Comparison of ENCODE assay signal across 25 cellular contexts in the genomic region with DNA sequence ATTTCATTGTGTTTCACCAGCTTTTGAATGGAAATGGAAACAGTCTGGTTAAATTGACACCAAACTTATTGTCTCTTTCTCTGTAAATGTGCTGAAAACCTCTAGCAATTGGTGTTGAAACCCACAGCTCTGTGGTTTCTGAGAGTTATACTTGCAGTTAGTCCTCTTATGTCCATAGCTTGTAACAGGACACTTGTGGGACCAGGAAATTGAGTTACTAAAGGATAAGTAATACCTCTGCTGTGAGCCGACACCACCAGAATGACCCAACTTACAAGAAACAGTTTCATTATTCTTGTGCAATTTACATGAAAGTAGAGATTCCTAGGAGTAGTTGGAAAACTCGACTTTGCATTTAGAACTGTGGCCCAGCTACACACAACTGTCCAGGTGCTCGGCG.
DNase-seq lines count a peak whose midpoint lies in the region; ATAC-seq, FAIRE-seq and TF ChIP-seq lines count a peak whose summit lies in the region.
"Had no signal": no experiment of that assay in that cellular context is flagged by ENCODE, and none has a peak within 500 bp of the region (broad histone marks: within the 10 kb centered on the region; RNA-seq: fewer than 3 reads in every experiment).

No MANE protein-coding gene starts in this region.

- no peak overlapping the region for H2BK15ac ChIP-seq in H1 (ENCODE audit: low read length)

- CTCF ChIA-PET in H1 (lab: Charles Lee; ENCODE audit: partially characterized antibody), result interaction anchor here (0.6 to 1.6 kb wide), 2 partner anchors 27 to 245 kb away, joined by 3 to 11 read pairs; no protein-coding TSS in a partner anchor

- H3K56ac ChIP-seq in H1 (replicated peaks; ENCODE audit: insufficient read length, low read depth, low read length), result no peak overlapping the region

- H3K27me3 ChIP-seq in astrocyte (ENCODE audit: insufficient read depth, low read length), result no peaks in the 10 kb centered on the region
- H3K27me3 ChIP-seq in H1 (replicated peaks in 1 of 4; ENCODE audit: control insufficient read depth in 3 of 4, extremely low read depth in 1 of 4, insufficient read depth in 3 of 4, low read length in 3 of 4), result no peaks in the 10 kb centered on the region
- H3K27me3 ChIP-seq in right cardiac atrium (ENCODE audit: control insufficient read depth, insufficient read depth), result no peaks in the 10 kb centered on the region
- H3K27me3 ChIP-seq: BE2C had no signal

- H3K18ac ChIP-seq in H1 (ENCODE audit: extremely low read depth, low read length), result no peak overlapping the region

- no peak overlapping the region for H2AK5ac ChIP-seq in H1 (ENCODE audit: low read depth, low read length)

- FAIRE-seq in astrocyte (lab: Jason Lieb, UNC) (no peak), H1 (lab: Jason Lieb, UNC) (no peak)
- FAIRE-seq: GM12891, H54, HTR-8/SVneo, K562 had no signal

- H3K36me3 Mint-ChIP-seq in astrocyte (ENCODE audit: low read depth, unreplicated experiment), result no peaks in the 10 kb centered on the region
- H3K36me3 Mint-ChIP-seq: CD14-positive monocyte; CD8-positive, alpha-beta memory T cell had no signal

- no peaks in the 10 kb centered on the region for H3K9me3 Mint-ChIP-seq in astrocyte (ENCODE audit: unreplicated experiment)

- peak; percentile 45 for DNase-seq in NCI-H510A treated with DMSO at 0.1 percent for 48 hours (lab: John Stamatoyannopoulos, UW)
- DNase-seq in NCI-H510A (lab: John Stamatoyannopoulos, UW), result no peak
- peak; percentile 75 for DNase-seq in astrocyte (ENCODE audit: low read depth)
- no peak for DNase-seq in H1 (ENCODE audit: low read depth in 1 of 2, low spot score in 2 of 2)
- DNase-seq in right cardiac atrium, result no peak
- DNase-seq in SK-N-DZ (ENCODE audit: low spot score), result no peak
- DNase-seq: 8988T; ACHN; BE2C; CD8-positive, alpha-beta memory T cell; DMS 273 treated with DMSO at 0.1 percent for 48 hours; DMS79; GF-D8; Kasumi-1; NCI-H2029 treated with DMSO at 0.1 percent for 48 hours; NCI-H446; NCI-H526 treated with DMSO at 0.1 percent for 48 hours; Right ventricle myocardium superior; RPMI8226 had no signal

- H4K8ac ChIP-seq in H1 (ENCODE audit: extremely low read depth, insufficient read depth, low read length), result no peak overlapping the region

- H3K4me3 ChIP-seq in astrocyte (ENCODE audit: insufficient read depth, low read depth, low read length), result no peak overlapping the region
- H3K4me3 ChIP-seq in H1 (ENCODE audit: extremely low read depth in 1 of 4, insufficient read depth in 2 of 4, low read depth in 3 of 4, low read length in 4 of 4), result no peak overlapping the region
- no peak overlapping the region for H3K4me3 ChIP-seq in right cardiac atrium (ENCODE audit: low read length)
- H3K4me3 ChIP-seq: K562 had no signal

- H3K23ac ChIP-seq in H1 (ENCODE audit: insufficient read length), result no peak overlapping the region

- H2BK20ac ChIP-seq in H1 (ENCODE audit: low read length), result no peak overlapping the region

- H3K4ac ChIP-seq in H1 (replicated peaks; ENCODE audit: insufficient read length, low read depth, low read length), result no peak overlapping the region

- H4K91ac ChIP-seq in H1 (replicated peaks; ENCODE audit: insufficient read length, low read length), result no peak overlapping the region

- intact Hi-C loops in right cardiac atrium (cut with DNase I), result no loop called here

- H2BK5ac ChIP-seq in H1 (ENCODE audit: low read depth, low read length), result no peak overlapping the region

- no peaks in the 10 kb centered on the region for H3K4me1 ChIP-seq in astrocyte (ENCODE audit: insufficient read depth, low read length)
- H3K4me1 ChIP-seq in H1 (replicated peaks in 1 of 4; ENCODE audit: control insufficient read depth in 3 of 4, insufficient read depth in 4 of 4, low read length in 3 of 4), result peaks cover 0 to 12% (median 5%) of the 10 kb centered on the region in 4 experiments; a peak in 5 of 7 replicates
- no peaks in the 10 kb centered on the region for H3K4me1 ChIP-seq in right cardiac atrium (ENCODE audit: control insufficient read depth, insufficient read depth, low read length)
- H3K4me1 ChIP-seq: BE2C had no signal

- H3K9ac ChIP-seq in astrocyte (ENCODE audit: low read length) (no peak overlapping the region), H1 (replicated peaks in 1 of 4; ENCODE audit: extremely low read depth in 1 of 4, low read depth in 3 of 4, low read length in 3 of 4) (no peak overlapping the region)

- no peak for TF ChIP-seq EP300 in H1 (IDR thresholded peaks at IDR 0.05; ENCODE audit: borderline replicate concordance in 1 of 2, low read depth in 2 of 2, low read length in 2 of 2)

- peak overlapping the region; percentile 73 for H3K27ac Mint-ChIP-seq in astrocyte (ENCODE audit: unreplicated experiment)
- H3K27ac Mint-ChIP-seq: CD14-positive monocyte; CD8-positive, alpha-beta memory T cell had no signal

- peak overlapping the region; percentile 22 for H4K5ac ChIP-seq in H1 (ENCODE audit: insufficient read length, low read depth, low read length)

- H3K27me3 Mint-ChIP-seq in astrocyte (ENCODE audit: low read depth, unreplicated experiment), result no peaks in the 10 kb centered on the region
- H3K27me3 Mint-ChIP-seq: CD8-positive, alpha-beta memory T cell had no signal

- no peak overlapping the region for H2BK12ac ChIP-seq in H1 (ENCODE audit: low read depth, low read length)

- H3K79me2 ChIP-seq in astrocyte (ENCODE audit: insufficient read depth, low read length) (no peaks in the 10 kb centered on the region), H1 (ENCODE audit: control insufficient read depth in 1 of 2, insufficient read depth in 2 of 2, low read length in 2 of 2) (peaks cover 0 to 10% of the 10 kb centered on the region in 2 experiments; a peak in 1 of 4 replicates)

- no peak for TF ChIP-seq POLR2A in H1 (IDR thresholded peaks at IDR 0.05; ENCODE audit: control extremely low read depth in 1 of 2, low read depth in 2 of 2, low read length in 2 of 2)

- POLR2A ChIA-PET in H1 (lab: Charles Lee; ENCODE audit: partially characterized antibody), result interaction anchor here (0.8 kb wide), 1 partner anchor 10 kb away, joined by 4 read pairs; no protein-coding TSS in a partner anchor

- no peak overlapping the region for H3K4me2 ChIP-seq in astrocyte (ENCODE audit: low read length)
- no peak overlapping the region for H3K4me2 ChIP-seq in H1 (ENCODE audit: insufficient read depth in 1 of 2, low read depth in 2 of 2, low read length in 2 of 2)

- no peak overlapping the region for H2BK120ac ChIP-seq in H1 (replicated peaks; ENCODE audit: low read depth, low read length)

- 0 out of 2 replicates have a peak, but pooled peaks cover 3% of the 10 kb centered on the region for H3K79me1 ChIP-seq in H1 (ENCODE audit: low read depth, low read length)

- WGBS in H1 (ENCODE audit: extremely low coverage in 1 of 2, insufficient coverage in 1 of 2, insufficient read length in 1 of 2, insufficient replicate concordance in 2 of 2, low coverage in 1 of 2, low lambda C conversion rate in 2 of 2, missing lambda C conversion rate in 1 of 2), 2 experiments, result 90% methylated on average over 4 of the region's 4 CpGs; no CpG with 5 or more reads in 1 of the 2 experiments
- 81% methylated on average over 4 of the region's 4 CpGs for WGBS in right cardiac atrium

- H3K27ac ChIP-seq in astrocyte (ENCODE audit: low read depth, low read length) (no peak overlapping the region), H1 (ENCODE audit: low read depth, low read length) (no peak overlapping the region), right cardiac atrium (ENCODE audit: low read length) (no peak overlapping the region)

- H2AFZ ChIP-seq in astrocyte (ENCODE audit: low read depth, low read length), result no peak overlapping the region
- no peak overlapping the region for H2AFZ ChIP-seq in H1 (ENCODE audit: low read length)

- TF ChIP-seq RAD21 in H1 (IDR thresholded peaks at IDR 0.05 in 1 of 2, conservative IDR thresholded peaks at IDR 0.05 in 1 of 2; ENCODE audit: low read depth in 2 of 2, low read length in 2 of 2), result no peak

- H3K4me1 Mint-ChIP-seq in astrocyte (ENCODE audit: low read depth, unreplicated experiment), result peaks cover 10% of the 10 kb centered on the region
- H3K4me1 Mint-ChIP-seq: CD14-positive monocyte; CD8-positive, alpha-beta memory T cell had no signal

- no peak for ATAC-seq in right cardiac atrium
- no peak for ATAC-seq in HG02938 (IDR thresholded peaks at IDR 0.05; ENCODE audit: unreplicated experiment)
- ATAC-seq: K562 had no signal

- H3K14ac ChIP-seq in H1 (ENCODE audit: insufficient read length), result no peak overlapping the region

- H3K23me2 ChIP-seq in H1 (ENCODE audit: low read depth, low read length), result no peaks in the 10 kb centered on the region

- no peak overlapping the region for H3K4me3 Mint-ChIP-seq in astrocyte (ENCODE audit: unreplicated experiment)
- H3K4me3 Mint-ChIP-seq: CD14-positive monocyte; CD8-positive, alpha-beta memory T cell had no signal

- no peaks in the 10 kb centered on the region for H3K9me3 ChIP-seq in astrocyte (ENCODE audit: insufficient read depth, low read depth, low read length)
- H3K9me3 ChIP-seq in H1 (ENCODE audit: insufficient read depth in 2 of 2, low read depth in 1 of 2, low read length in 1 of 2), result no peaks in the 10 kb centered on the region
- no peaks in the 10 kb centered on the region for H3K9me3 ChIP-seq in right cardiac atrium (ENCODE audit: control insufficient read depth, low read length)
- H3K9me3 ChIP-seq: BE2C had no signal

- no peak for TF ChIP-seq CTCF in astrocyte (IDR thresholded peaks at IDR 0.05; ENCODE audit: insufficient read depth, low read depth, low read length)
- TF ChIP-seq CTCF in H1 (IDR thresholded peaks at IDR 0.05; ENCODE audit: control extremely low read depth in 1 of 3, insufficient read depth in 1 of 3, low read depth in 1 of 3, low read length in 3 of 3), result no peak

- H3K36me3 ChIP-seq in astrocyte (ENCODE audit: insufficient read depth, low read length) (no peaks in the 10 kb centered on the region), H1 (ENCODE audit: control insufficient read depth in 2 of 4, insufficient read depth in 4 of 4, low read length in 3 of 4) (no peaks in the 10 kb centered on the region)
- H3K36me3 ChIP-seq: BE2C had no signal

- H4K20me1 ChIP-seq in astrocyte (ENCODE audit: insufficient read depth, low read length) (no peaks in the 10 kb centered on the region), H1 (replicated peaks in 1 of 2; ENCODE audit: control insufficient read depth in 1 of 2, insufficient read depth in 2 of 2, low read length in 2 of 2) (no peaks in the 10 kb centered on the region)

TF ChIP-seq in H1, 55 proteins besides CTCF, POLR2A, EP300 and RAD21 (continues in another document):
- TF ChIP-seq CEBPB (IDR thresholded peaks at IDR 0.05; ENCODE audit: low read depth, low read length) (no peak), EGR1 (IDR thresholded peaks at IDR 0.05; ENCODE audit: borderline replicate concordance, low read depth, low read length) (no peak), JUN (IDR thresholded peaks at IDR 0.05; ENCODE audit: low read depth, low read length) (no peak), RFX5 (IDR thresholded peaks at IDR 0.05; ENCODE audit: borderline replicate concordance, low read depth, low read length) (no peak), CREB1 (IDR thresholded peaks at IDR 0.05) (no peak)

Comparison
In these comparisons a context has a peak if more than half of its experiments do, and no peak if none do; other contexts are left out.
1. DNase-seq: peak in NCI-H510A treated with DMSO at 0.1 percent for 48 hours (single experiment) and astrocyte (single experiment); none in NCI-H510A (single experiment), H1 (0 of 2), right cardiac atrium (0 of 3) and SK-N-DZ (single experiment).